15 cellular contexts compared by ENCODE assay signal in genomic region chr7:151721236-151721635, GRCh38.
A peak's percentile ranks its signal among the peaks of the same experiment; 100 is the strongest.
DNase-seq lines count a peak whose midpoint lies in the region; ATAC-seq and TF ChIP-seq lines count a peak whose summit lies in the region.
"Had no signal": no experiment of that assay in that cellular context is flagged by ENCODE, and none has a peak within 500 bp of the region (broad histone marks: within the 10 kb centered on the region; RNA-seq: fewer than 3 reads in every experiment).

No MANE protein-coding gene starts in this region.

- intact Hi-C loops in Panc1 (cut with micrococcal nuclease; ENCODE audit: unreplicated experiment) (no loop called here), heart left ventricle (cut with DNase I) (no loop called here), thyroid gland (cut with DNase I) (no loop called here)

- H3K4ac ChIP-seq in mesenchymal stem cell (ENCODE audit: low read depth in 1 of 2, low read length in 2 of 2), result no peak overlapping the region

- DNase-seq in Panc1 (ENCODE audit: low read depth, low spot score) (no peak), heart left ventricle (no peak), mesenchymal stem cell (no peak), thyroid gland (peak; percentile 19 to 22), NCI-H1417 treated with DMSO at 0.1 percent for 48 hours (lab: John Stamatoyannopoulos, UW) (no peak)
- DNase-seq: NCI-H1105; NCI-H187; NCI-H2107; NCI-H510A; NCI-H748 treated with DMSO at 0.1 percent for 48 hours; NK-92 treated with Interleukin-12 subunit alpha and Interleukin-12 subunit beta, amount 100 ng/mL, for 24 hours; SHP77 treated with DMSO at 0.1 percent for 48 hours had no signal

- no peak overlapping the region for H3K9ac ChIP-seq in mesenchymal stem cell (ENCODE audit: low read length)

- H3K27ac ChIP-seq in Panc1 (ENCODE audit: low read length) (0 out of 2 replicates have a peak overlapping the region, but pooled peaks have one; percentile 17), heart left ventricle (peak overlapping the region; percentile 42 to 97 (median 86)), mesenchymal stem cell (ENCODE audit: low read length, poor library complexity, severe bottlenecking) (no peak overlapping the region), thyroid gland (no peak overlapping the region)
- H3K27ac ChIP-seq: C4-2B had no signal

- H3K4me3 ChIP-seq in Panc1 (ENCODE audit: low read depth in 2 of 2, low read length in 2 of 2) (no peak overlapping the region), heart left ventricle (no peak overlapping the region), mesenchymal stem cell (ENCODE audit: insufficient read depth in 1 of 2, low read depth in 1 of 2, low read length in 2 of 2) (no peak overlapping the region), thyroid gland (replicated peaks in 1 of 3) (no peak overlapping the region)

- peaks cover 26% of the 10 kb centered on the region for H3K4me1 ChIP-seq in Panc1 (ENCODE audit: control insufficient read depth, insufficient read depth, low read length)
- H3K4me1 ChIP-seq in heart left ventricle, result peaks cover 0 to 78% (median 20%) of the 10 kb centered on the region in 12 donors
- peaks cover 22% of the 10 kb centered on the region for H3K4me1 ChIP-seq in mesenchymal stem cell (ENCODE audit: control insufficient read depth, insufficient read depth, low read depth, low read length)
- H3K4me1 ChIP-seq in thyroid gland, result peaks cover 13 to 16% of the 10 kb centered on the region in 2 donors

- TF ChIP-seq CTCF in Panc1 (IDR thresholded peaks at IDR 0.05) (no peak), heart left ventricle (IDR thresholded peaks at IDR 0.05) (no peak), thyroid gland (IDR thresholded peaks at IDR 0.05) (no peak)

- H3K18ac ChIP-seq in mesenchymal stem cell (ENCODE audit: low read depth in 1 of 2, low read length in 2 of 2), result peak overlapping the region in 1 of 2 experiments; percentile 14

- H3K9me3 ChIP-seq in Panc1 (ENCODE audit: control insufficient read depth, insufficient read depth, low read depth, low read length) (no peaks in the 10 kb centered on the region), heart left ventricle (no peaks in the 10 kb centered on the region), mesenchymal stem cell (ENCODE audit: control insufficient read depth, low read length) (no peaks in the 10 kb centered on the region), thyroid gland (no peaks in the 10 kb centered on the region)

- CTCF ChIA-PET in Panc1 (lab: Charles Lee), result no interaction called here

- TF ChIP-seq POLR2A in heart left ventricle (IDR thresholded peaks at IDR 0.05), result no peak
- TF ChIP-seq POLR2A in thyroid gland (IDR thresholded peaks at IDR 0.05), result no peak

- H3K36me3 ChIP-seq in Panc1 (ENCODE audit: control insufficient read depth, insufficient read depth, low read length) (no peaks in the 10 kb centered on the region), heart left ventricle (no peaks in the 10 kb centered on the region), mesenchymal stem cell (ENCODE audit: control insufficient read depth in 1 of 2, insufficient read depth in 2 of 2, low read depth in 1 of 2, low read length in 2 of 2) (no peaks in the 10 kb centered on the region), thyroid gland (no peaks in the 10 kb centered on the region)

- WGBS in heart left ventricle, 4 donors, result 26 to 64% (median 59%) methylated on average over 11 of the region's 11 CpGs
- 88% methylated on average over 10 of the region's 11 CpGs for WGBS in mesenchymal stem cell
- 48 to 60% methylated on average over 8 to 10 of the region's 11 CpGs for WGBS in thyroid gland, 2 donors

- H2BK12ac ChIP-seq in mesenchymal stem cell (ENCODE audit: low read length in 2 of 2), result no peak overlapping the region

- POLR2A ChIA-PET in Panc1 (lab: Charles Lee), result no interaction called here

- no peak overlapping the region for H2AFZ ChIP-seq in mesenchymal stem cell (ENCODE audit: low read depth, low read length)

- H3K14ac ChIP-seq in mesenchymal stem cell (ENCODE audit: low read length in 2 of 2), result peak overlapping the region in 1 of 2 experiments; percentile 63

- no peak overlapping the region for H3K4me2 ChIP-seq in mesenchymal stem cell (ENCODE audit: low read length, poor library complexity, severe bottlenecking)

- H2BK5ac ChIP-seq in mesenchymal stem cell (ENCODE audit: low read depth, low read length, poor library complexity, severe bottlenecking), result no peak overlapping the region

- no peak overlapping the region for H2BK15ac ChIP-seq in mesenchymal stem cell (ENCODE audit: low read depth, poor library complexity, severe bottlenecking)

- in situ Hi-C loops in Panc1 (cut with HindIII; ENCODE audit: low pct_unique_long_range_greater_than_20kb, low sequenced_read_pairs), result no loop called here

- no peaks in the 10 kb centered on the region for H3K79me1 ChIP-seq in mesenchymal stem cell (replicated peaks; ENCODE audit: low read length, poor library complexity, severe bottlenecking)

- no peak; the same call in 1 of the 2 replicates for ATAC-seq in Panc1
- ATAC-seq in heart left ventricle, result peak in 3 of 4 donors; percentile 9 to 30 (median 15)
- ATAC-seq in GM18909 (IDR thresholded peaks at IDR 0.05; ENCODE audit: poor library complexity, unreplicated experiment), result no peak
- no peak for ATAC-seq in GM18511 (IDR thresholded peaks at IDR 0.05; ENCODE audit: unreplicated experiment)

- no peak overlapping the region for H2BK120ac ChIP-seq in mesenchymal stem cell (ENCODE audit: low read depth, low read length)

- H4K8ac ChIP-seq in mesenchymal stem cell (ENCODE audit: low read length), result no peak overlapping the region

- H2AK5ac ChIP-seq in mesenchymal stem cell (ENCODE audit: low read length, severe bottlenecking), result no peak overlapping the region

- BruUV-seq in Panc1 (replicated peaks; lab: Mats Ljungman, UMichigan), result no TSS peak

- peak overlapping the region; percentile 7 for H4K91ac ChIP-seq in mesenchymal stem cell (ENCODE audit: low read length)

- H3K23ac ChIP-seq in mesenchymal stem cell (ENCODE audit: low read length in 2 of 2), result peak overlapping the region in 1 of 2 experiments; percentile 10

- H3K27me3 ChIP-seq in Panc1 (ENCODE audit: control insufficient read depth, insufficient read depth, low read length) (no peaks in the 10 kb centered on the region), heart left ventricle (no peaks in the 10 kb centered on the region), mesenchymal stem cell (ENCODE audit: control insufficient read depth in 1 of 2, insufficient read depth in 1 of 2, low read length in 2 of 2) (peaks cover 0 to 3% of the 10 kb centered on the region in 2 experiments), thyroid gland (no peaks in the 10 kb centered on the region)

Comparison
In these comparisons a context has a peak if more than half of its experiments do, and no peak if none do; other contexts are left out.
1. ATAC-seq: peak in heart left ventricle (3 of 4); none in Panc1 (single experiment), GM18909 (single experiment) and GM18511 (single experiment).
2. DNase-seq: peak in thyroid gland (2 of 2); none in Panc1 (single experiment), heart left ventricle (0 of 5), mesenchymal stem cell (single experiment) and NCI-H1417 treated with DMSO at 0.1 percent for 48 hours (single experiment).
3. H3K27ac ChIP-seq: peak in Panc1 (single experiment) and heart left ventricle (12 of 12); none in mesenchymal stem cell (single experiment) and thyroid gland (0 of 3).